ENCODE assay signal across 8 cellular contexts in the genomic region with DNA sequence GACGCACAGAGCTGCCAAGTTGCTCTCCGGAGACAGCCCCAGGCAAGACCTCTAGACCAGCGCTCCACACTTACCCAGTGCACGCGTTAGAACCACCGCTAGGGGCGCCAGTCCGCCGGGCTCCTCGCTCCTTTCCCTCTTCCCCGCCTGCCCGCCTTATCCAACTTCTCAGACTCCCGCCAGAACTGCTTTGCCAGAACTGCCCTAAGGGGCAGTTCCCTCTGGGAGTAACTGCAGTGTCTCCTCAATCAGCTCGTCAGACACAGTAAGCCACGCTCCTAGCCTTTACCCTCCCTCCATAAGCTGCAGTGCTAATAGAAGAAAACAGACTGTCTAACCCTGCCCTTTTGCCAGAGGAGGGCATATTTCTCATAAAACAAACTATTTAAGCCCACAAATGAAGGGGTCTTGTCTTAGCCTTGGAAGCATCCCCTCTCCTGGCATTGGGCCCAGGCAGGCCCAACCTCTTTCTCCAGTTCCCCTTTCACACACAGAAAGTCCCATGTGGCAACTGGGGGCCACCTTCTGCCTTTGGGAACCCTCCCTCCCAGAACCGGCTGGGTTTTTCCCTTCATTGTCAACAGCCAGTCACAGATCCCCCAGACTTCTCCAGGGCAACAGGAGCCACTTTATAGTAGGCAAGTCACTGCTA. TPM values are rescaled to one million over a fixed set of nuclear protein-coding genes. Genes with fewer than 3 reads are reported as not detected.
DNase-seq lines count a peak whose midpoint lies in the region; ATAC-seq and TF ChIP-seq lines count a peak whose summit lies in the region.

No MANE protein-coding gene starts in this region.

- H3K4me3 ChIP-seq in lower leg skin (ENCODE audit: low read depth, poor library complexity, severe bottlenecking), result no peak overlapping the region

- DNase-seq in GM03348 (ENCODE audit: low spot score), result peak; percentile 89
- DNase-seq in NCI-H526 treated with DMSO at 0.1 percent for 48 hours (lab: John Stamatoyannopoulos, UW), result peak; percentile 89
- peak; percentile 59 to 78 for DNase-seq in activated CD4-positive, alpha-beta T cell treated with anti-CD3 and anti-CD28 coated beads, Interleukin-2, amount 50 U/mL, for 24 hours (ENCODE audit: low read depth in 1 of 2, low spot score in 1 of 2)
- peak; percentile 85 for DNase-seq in dedifferentiated amniotic fluid mesenchymal stem cell (ENCODE audit: extremely low spot score)
- DNase-seq in lower leg skin (ENCODE audit: low spot score in 2 of 2), result peak; percentile 87 to 98
- DNase-seq in stimulated activated CD4-positive, alpha-beta T cell treated with anti-CD3 and anti-CD28 coated beads, Interleukin-4, amount 100 ng/mL, for 4 hours, result peak; percentile 67 to 84

- intact Hi-C loops in lower leg skin (cut with DNase I; ENCODE audit: low total_unique reads), result loop anchor here (10.0 kb wide), 1 partner anchor 60 kb away; no protein-coding TSS in a partner anchor

- ATAC-seq in HG03432 (IDR thresholded peaks at IDR 0.05; ENCODE audit: unreplicated experiment), result peak; percentile 26
- no peak for ATAC-seq in GM19328 (IDR thresholded peaks at IDR 0.05; ENCODE audit: unreplicated experiment)

- WGBS in lower leg skin, 2 donors, result 1 to 4% methylated on average over 16 of the region's 16 CpGs

- peak in 1 of 3 donors; percentile 87 for TF ChIP-seq CTCF in lower leg skin (IDR thresholded peaks at IDR 0.05)

- TF ChIP-seq POLR2A in lower leg skin (IDR thresholded peaks at IDR 0.05), result no peak

RNA-seq across cellular contexts. Expression of gene BMF, which starts 3.7 kb away (rescaled TPM):
- total RNA-seq in lower leg skin, result 10 to 100 TPM in 1 of 4 donors, 1 to 10 TPM in 3; 2.1 to 11.8 (median 8.4) TPM

RNA-seq across cellular contexts. Expression of gene BUB1B, which starts 55.9 kb away (rescaled TPM):
- 1 to 10 TPM; 1.3 to 4.5 (median 2.1) TPM for total RNA-seq in lower leg skin
